ENCODE assay signal across 11 cellular contexts in the genomic region with DNA sequence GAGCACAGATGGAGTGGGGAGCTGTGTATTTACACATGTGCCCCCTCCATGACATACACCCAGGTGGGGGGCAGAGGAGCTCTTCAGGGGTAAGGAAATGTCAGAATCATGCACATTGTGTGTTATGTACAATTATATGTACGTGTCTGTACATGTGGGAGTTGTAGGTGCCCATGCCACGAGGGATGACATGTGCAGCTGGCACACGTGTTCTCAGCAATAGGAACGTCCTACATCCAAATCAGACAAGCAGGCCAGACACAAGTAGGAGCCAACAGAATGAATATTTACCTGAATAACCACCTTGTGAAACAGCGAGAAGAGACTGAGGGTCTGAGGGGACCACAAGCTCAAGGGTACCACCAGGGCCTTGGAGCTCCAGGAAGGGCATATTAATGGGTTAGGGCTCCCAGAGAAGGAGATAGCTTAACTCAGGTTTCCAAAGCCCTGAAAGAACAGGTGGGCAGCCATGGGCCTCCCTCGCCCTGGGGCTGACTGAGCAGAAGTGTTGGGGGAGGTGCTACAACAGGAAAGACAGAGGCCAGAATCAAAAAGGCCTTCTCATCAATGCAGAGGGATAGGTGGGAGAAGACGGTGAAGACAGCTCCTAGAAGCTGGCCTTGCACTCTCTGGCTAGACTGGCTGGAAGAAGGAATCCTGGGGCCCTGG. TPM values are rescaled to one million over a fixed set of nuclear protein-coding genes. Genes with fewer than 3 reads are reported as not detected.
A peak's percentile ranks its signal among the peaks of the same experiment; 100 is the strongest.
DNase-seq lines count a peak whose midpoint lies in the region; ATAC-seq and TF ChIP-seq lines count a peak whose summit lies in the region.
"Had no signal": no experiment of that assay in that cellular context is flagged by ENCODE, and none has a peak within 500 bp of the region (broad histone marks: within the 10 kb centered on the region; RNA-seq: fewer than 3 reads in every experiment).

No MANE protein-coding gene starts in this region.

- peaks cover 21% of the 10 kb centered on the region for H3K27me3 ChIP-seq in SJCRH30
- H3K27me3 ChIP-seq in gastroesophageal sphincter, result no peaks in the 10 kb centered on the region
- no peaks in the 10 kb centered on the region for H3K27me3 ChIP-seq in stomach smooth muscle (ENCODE audit: control insufficient read depth in 1 of 2, insufficient read depth in 2 of 2, low read length in 2 of 2)

- no peak for TF ChIP-seq POLR2A in gastroesophageal sphincter (IDR thresholded peaks at IDR 0.05)

- no peak for TF ChIP-seq CTCF in gastroesophageal sphincter (IDR thresholded peaks at IDR 0.05)

- H3K27ac ChIP-seq in SJCRH30 (no peak overlapping the region), gastroesophageal sphincter (peak overlapping the region; percentile 71 to 92 (median 88)), stomach smooth muscle (ENCODE audit: low read length) (peak overlapping the region; percentile 87)
- H3K27ac ChIP-seq: 22Rv1 had no signal

- ATAC-seq in gastroesophageal sphincter, result peak; percentile 2
- ATAC-seq: naive thymus-derived CD4-positive, alpha-beta T cell had no signal

- DNase-seq in DMS 273 (lab: John Stamatoyannopoulos, UW; ENCODE audit: unreplicated experiment), result peak; percentile 73
- no peak for DNase-seq in DMS 273 treated with DMSO at 0.1 percent for 48 hours (lab: John Stamatoyannopoulos, UW)
- DNase-seq in SJCRH30, result peak; percentile 54 to 69
- no peak for DNase-seq in C1 segment of cervical spinal cord (lab: John Stamatoyannopoulos, UW)
- no peak for DNase-seq in UCSD-AML1 (lab: John Stamatoyannopoulos, UW; ENCODE audit: unreplicated experiment)
- no peak for DNase-seq in ecto neural progenitor cell (ENCODE audit: low spot score)
- DNase-seq: activated CD4-positive, alpha-beta T cell treated with anti-CD3 and anti-CD28 coated beads, Interleukin-2, amount 10 ng/mL, durations not matched to agents 7 days and 5 days; naive thymus-derived CD4-positive, alpha-beta T cell had no signal

- H3K4me1 ChIP-seq in SJCRH30 (peaks cover 24% of the 10 kb centered on the region), gastroesophageal sphincter (peaks cover 7 to 100% (median 50%) of the 10 kb centered on the region in 3 donors), stomach smooth muscle (ENCODE audit: control insufficient read depth, insufficient read depth, low read length) (peaks cover 77% of the 10 kb centered on the region)

- H3K9me3 ChIP-seq in SJCRH30 (replicated peaks) (no peaks in the 10 kb centered on the region), gastroesophageal sphincter (no peaks in the 10 kb centered on the region), stomach smooth muscle (ENCODE audit: control insufficient read depth in 2 of 2, low read length in 2 of 2) (no peaks in the 10 kb centered on the region)

- 52 to 61% methylated on average over 5 to 6 of the region's 7 CpGs for WGBS in gastroesophageal sphincter (ENCODE audit: low coverage in 1 of 2), 2 donors

- TF ChIP-seq EP300 in gastroesophageal sphincter (IDR thresholded peaks at IDR 0.05), result no peak

- H3K4me3 ChIP-seq in SJCRH30 (no peak overlapping the region), gastroesophageal sphincter (no peak overlapping the region), stomach smooth muscle (ENCODE audit: low read length in 2 of 2) (peak overlapping the region in 1 of 2 donors; percentile 75)

- H3K9ac ChIP-seq in stomach smooth muscle (ENCODE audit: low read length in 2 of 2), result peak overlapping the region in 1 of 2 donors; percentile 58

- H3K36me3 ChIP-seq in SJCRH30, result no peaks in the 10 kb centered on the region
- peaks cover 0 to 32% of the 10 kb centered on the region in 2 donors for H3K36me3 ChIP-seq in gastroesophageal sphincter
- H3K36me3 ChIP-seq in stomach smooth muscle (ENCODE audit: control insufficient read depth in 2 of 2, insufficient read depth in 2 of 2, low read length in 2 of 2), result peaks cover 15 to 16% of the 10 kb centered on the region in 2 donors

RNA-seq across cellular contexts. Expression of a gene that starts 3.2 kb away (rescaled TPM):
- 2.6 and 2.7 TPM in 2 replicates for total RNA-seq in SJCRH30 (2014; rRNA removed; shearing (Covaris generic))
- total RNA-seq in gastroesophageal sphincter, result 100 to 1,000 TPM in 3 of 4 donors, 10 to 100 TPM in 1; 67.2 to 169 (median 149) TPM
- total RNA-seq: activated CD4-positive, alpha-beta T cell treated with anti-CD3 and anti-CD28 coated beads, Interleukin-2, amount 10 ng/mL, durations not matched to agents 7 days and 5 days had no signal

RNA-seq across cellular contexts. Expression of a gene that starts 55.9 kb away (rescaled TPM):
- total RNA-seq in SJCRH30 (2014; rRNA removed; shearing (Covaris generic)), result 64.8 and 72.3 TPM in 2 replicates
- total RNA-seq in gastroesophageal sphincter, result 100 to 1,000 TPM in 1 of 4 donors, 10 to 100 TPM in 3; 71.3 to 109 (median 88.7) TPM

Comparison
In these comparisons a context has a peak if more than half of its experiments do, and no peak if none do; other contexts are left out.
1. DNase-seq: peak in DMS 273 (single experiment) and SJCRH30 (2 of 2); none in DMS 273 treated with DMSO at 0.1 percent for 48 hours (single experiment), C1 segment of cervical spinal cord (0 of 14), UCSD-AML1 (single experiment) and ecto neural progenitor cell (single experiment).
2. RNA of a gene that starts 3.2 kb away (total RNA-seq): 67.2 to 169 TPM in gastroesophageal sphincter; 2.6 to 2.7 TPM in SJCRH30; every median in the first group is over 10 times any median in the second.